In genomic region chr11:72642815-72643511, GRCh38 we compare ENCODE assay signal across 7 cellular contexts. TPM values are rescaled to one million over a fixed set of nuclear protein-coding genes. Genes with fewer than 3 reads are reported as not detected.
DNase-seq lines count a peak whose midpoint lies in the region; ATAC-seq, FAIRE-seq and TF ChIP-seq lines count a peak whose summit lies in the region.

No MANE protein-coding gene starts in this region.

- POLR2A ChIA-PET in activated B cell treated with CpG ODN at 0.5 μM for 24 hours (lab: Charles Lee) = no interaction called here

- dilution Hi-C loops in keratinocyte (cut with MboI; ENCODE audit: extremely low pct_ligation_motif_present, low sequenced_read_pairs) = no loop called here

- no peaks in the 10 kb centered on the region for H3K36me3 ChIP-seq in bronchial epithelial cell (ENCODE audit: control insufficient read depth, insufficient read depth, low read length)
- H3K36me3 ChIP-seq in keratinocyte (ENCODE audit: control insufficient read depth in 2 of 2, extremely low read depth in 1 of 2, insufficient read depth in 2 of 2, low read length in 2 of 2) = no peaks in the 10 kb centered on the region

- no peaks in the 10 kb centered on the region for H3K4me1 Mint-ChIP-seq in activated B cell treated with CpG ODN at 0.5 μM for 24 hours

- intact Hi-C loops in activated B cell treated with CpG ODN at 0.5 μM for 24 hours (cut with micrococcal nuclease) = loop anchor here (1.0 kb wide), 5 partner anchors 29 to 172 kb away; no protein-coding TSS in a partner anchor

- H4K20me1 ChIP-seq in keratinocyte (ENCODE audit: control insufficient read depth, extremely low read depth, insufficient read depth, low read length) = no peaks in the 10 kb centered on the region

- peak overlapping the region; percentile 42 for H3K9ac ChIP-seq in keratinocyte (ENCODE audit: control insufficient read depth, extremely low read depth, insufficient read depth, low read length)

- H2AFZ ChIP-seq in keratinocyte (ENCODE audit: control insufficient read depth, low read length) = peak overlapping the region; percentile 82

- H3K79me2 ChIP-seq in keratinocyte (ENCODE audit: control insufficient read depth, insufficient read depth, low read length) = no peaks in the 10 kb centered on the region

- no peaks in the 10 kb centered on the region for H3K9me1 ChIP-seq in keratinocyte (ENCODE audit: control insufficient read depth, extremely low read depth, insufficient read depth, low read length)

- peak overlapping the region; percentile 46 for H3K4me3 ChIP-seq in bronchial epithelial cell (ENCODE audit: low read depth, low read length)
- H3K4me3 ChIP-seq in keratinocyte (ENCODE audit: control insufficient read depth in 2 of 3, extremely low read depth in 1 of 3, insufficient read depth in 2 of 3, low read depth in 1 of 3, low read length in 3 of 3) = peak overlapping the region; percentile 40 to 56 (median 43)

- DNase-seq in GM18507 (ENCODE audit: extremely low spot score, insufficient read length, low read depth) = peak; percentile 77
- peak; percentile 66 for DNase-seq in NAMALWA (ENCODE audit: low spot score)
- DNase-seq in activated B cell treated with CpG ODN at 0.5 μM for 24 hours = peak; percentile 78
- DNase-seq in bronchial epithelial cell (ENCODE audit: low read depth) = peak; percentile 51
- peak; percentile 4 for DNase-seq in keratinocyte (ENCODE audit: low read depth, low spot score)
- peak; percentile 13 to 45 (median 32) for DNase-seq in stimulated activated CD4-positive, alpha-beta T cell treated with anti-CD3 and anti-CD28 coated beads, Interleukin-1b, Interleukin-23, amount 100 ng/mL, for 24 hours (ENCODE audit: low read depth in 4 of 4, low spot score in 1 of 4)
- DNase-seq in globus pallidus (ENCODE audit: low spot score) = no peak

- no peaks in the 10 kb centered on the region for H3K9me3 ChIP-seq in keratinocyte (ENCODE audit: control insufficient read depth, low read depth, low read length)

- H3K27ac Mint-ChIP-seq in activated B cell treated with CpG ODN at 0.5 μM for 24 hours = no peak overlapping the region

- H3K27ac ChIP-seq in keratinocyte (ENCODE audit: control insufficient read depth, insufficient read depth, low read length) = peak overlapping the region; percentile 12

- H3K4me3 Mint-ChIP-seq in activated B cell treated with CpG ODN at 0.5 μM for 24 hours = peak overlapping the region; percentile 67

- H3K4me1 ChIP-seq in keratinocyte (ENCODE audit: control insufficient read depth, extremely low read depth, insufficient read depth, low read length) = peaks cover 5% of the 10 kb centered on the region

- peaks cover 7% of the 10 kb centered on the region for H3K27me3 Mint-ChIP-seq in activated B cell treated with CpG ODN at 0.5 μM for 24 hours

- FAIRE-seq in GM18507 (lab: Jason Lieb, UNC) = peak; percentile 41
- no peak for FAIRE-seq in bronchial epithelial cell (lab: Jason Lieb, UNC)
- FAIRE-seq in keratinocyte (lab: Jason Lieb, UNC) = no peak

- CTCF ChIA-PET in activated B cell treated with CpG ODN at 0.5 μM for 24 hours (lab: Charles Lee) = interaction anchor here (0.6 to 2.9 kb wide), 6 partner anchors 51 to 172 kb away, joined by 3 to 20 read pairs (median 6); no protein-coding TSS in a partner anchor

- H3K36me3 Mint-ChIP-seq in activated B cell treated with CpG ODN at 0.5 μM for 24 hours (ENCODE audit: low read depth) = no peaks in the 10 kb centered on the region

- H3K27me3 ChIP-seq in bronchial epithelial cell (ENCODE audit: control insufficient read depth, insufficient read depth, low read length) (peaks cover 18% of the 10 kb centered on the region), keratinocyte (ENCODE audit: control insufficient read depth, extremely low read depth, insufficient read depth, low read length) (peaks cover 35% of the 10 kb centered on the region)

- no peaks in the 10 kb centered on the region for H3K9me3 Mint-ChIP-seq in activated B cell treated with CpG ODN at 0.5 μM for 24 hours

- TF ChIP-seq CTCF in activated B cell treated with CpG ODN at 0.5 μM for 24 hours (IDR thresholded peaks at IDR 0.05) (peak; percentile 72), bronchial epithelial cell (IDR thresholded peaks at IDR 0.05; ENCODE audit: insufficient read depth, low read length, severe bottlenecking) (peak; percentile 96), keratinocyte (optimal IDR thresholded peaks at IDR 0.05 in 1 of 3, IDR thresholded peaks at IDR 0.05 in 1 of 3, conservative IDR thresholded peaks at IDR 0.05 in 1 of 3; ENCODE audit: extremely low read depth in 1 of 3, insufficient read depth in 2 of 3, low read length in 3 of 3) (peak; percentile 59 to 92 (median 77))

- ATAC-seq in activated B cell treated with CpG ODN at 0.5 μM for 24 hours (ENCODE audit: low read depth) = peak; percentile 85

- H3K4me2 ChIP-seq in keratinocyte (ENCODE audit: control insufficient read depth, extremely low read depth, insufficient read depth, low read depth, low read length) = peak overlapping the region; percentile 70

RNA-seq across cellular contexts. Expression of gene PDE2A, which starts 31.3 kb away (rescaled TPM):
- total RNA-seq in activated B cell treated with CpG ODN at 0.5 μM for 24 hours (0.32 and 1.4 TPM in 2 replicates), bronchial epithelial cell (1.2 and 1.6 TPM in 2 replicates)
- polyA plus RNA-seq in keratinocyte = 0.38 to 0.94 TPM (median 0.81 TPM) in 3 replicates
- 0.50 TPM for polyA plus RNA-seq in keratinocyte (2011; ENCODE audit: low read depth)
- 0.44 and 1.1 TPM in 2 replicates for polyA plus RNA-seq in keratinocyte (2011; cell fraction: cytosol; rRNA removed)
- polyA plus RNA-seq in keratinocyte (2011; cell fraction: nucleus; rRNA removed) = 1.2 and 1.6 TPM in 2 replicates
- 0.56 and 0.81 TPM in 2 replicates for polyA plus RNA-seq in keratinocyte (2012; ENCODE audit: low replicate concordance)
- polyA minus RNA-seq in keratinocyte = 0.96 to 2.6 TPM (median 2.1 TPM) in 3 replicates
- polyA minus RNA-seq in keratinocyte (2011; cell fraction: cytosol; rRNA and poly(A)+ RNA removed) = 1.3 TPM
- 0.74 and 1.2 TPM in 2 replicates for polyA minus RNA-seq in keratinocyte (2011; cell fraction: nucleus; rRNA and poly(A)+ RNA removed)
